Comparison of ENCODE assay signal across 17 cellular contexts in genomic region chr6:13431059-13431656, GRCh38. TPM values are rescaled to one million over a fixed set of nuclear protein-coding genes. Genes with fewer than 3 reads are reported as not detected.
DNase-seq lines count a peak whose midpoint lies in the region; FAIRE-seq and TF ChIP-seq lines count a peak whose summit lies in the region.
"Had no signal": no experiment of that assay in that cellular context is flagged by ENCODE, and none has a peak within 500 bp of the region (broad histone marks: within the 10 kb centered on the region; RNA-seq: fewer than 3 reads in every experiment).

No MANE protein-coding gene starts in this region.

- H3K79me2 ChIP-seq in Loucy (ENCODE audit: insufficient read depth, low read length): peaks cover 46% of the 10 kb centered on the region; the same call in 1 of the 2 replicates

- no peak for TF ChIP-seq CTCF in GM12865 (IDR thresholded peaks at IDR 0.05; ENCODE audit: insufficient read depth, low read depth, low read length, missing control alignments)
- TF ChIP-seq CTCF in Loucy (conservative IDR thresholded peaks at IDR 0.05; ENCODE audit: low read length): no peak
- TF ChIP-seq CTCF in dorsolateral prefrontal cortex (IDR thresholded peaks at IDR 0.05 in 54 of 56, conservative IDR thresholded peaks at IDR 0.05 in 2 of 56; ENCODE audit: low read depth in 1 of 56, partially characterized antibody in 56 of 56): no peak

- peaks cover 9% of the 10 kb centered on the region; the same call in 1 of the 2 replicates for H3K9me3 ChIP-seq in Loucy (ENCODE audit: insufficient read depth, low read depth, low read length)
- H3K9me3 ChIP-seq: esophagus muscularis mucosa, sigmoid colon, SK-N-SH, vagina had no signal

- no peaks in the 10 kb centered on the region for H3K27me3 ChIP-seq in Loucy (ENCODE audit: insufficient read depth, low read length, poor library complexity, severe bottlenecking)
- no peaks in the 10 kb centered on the region for H3K27me3 ChIP-seq in dorsolateral prefrontal cortex
- H3K27me3 ChIP-seq: esophagus muscularis mucosa, sigmoid colon, vagina had no signal

- DNase-seq in GM12865 (ENCODE audit: low read depth) (peak; percentile 75), dorsolateral prefrontal cortex (no peak), Kasumi-1 (lab: John Stamatoyannopoulos, UW) (no peak), cerebellar cortex (ENCODE audit: low spot score) (no peak), frontal cortex (ENCODE audit: low spot score in 2 of 2) (no peak)
- DNase-seq: amniotic stem cell, DMS79 treated with DMSO at 0.1 percent for 48 hours, H9, left ventricle myocardium superior, NCI-H226, sigmoid colon, SK-N-SH had no signal

- no peak overlapping the region for H3K9ac ChIP-seq in Loucy (ENCODE audit: low read depth, low read length, poor library complexity, severe bottlenecking)
- H3K9ac ChIP-seq: BLaER1 treated with 17β-estradiol and CSF1 and Interleukin-3, amounts not matched to agents 10 nM and 100 nM; SK-N-SH had no signal

- in situ Hi-C loops in GM18951 (cut with MboI; ENCODE audit: low sequenced_read_pairs, unreplicated experiment): no loop called here

- no peaks in the 10 kb centered on the region for H3K9me2 ChIP-seq in Loucy (replicated peaks; ENCODE audit: low read depth, low read length)
- H3K9me2 ChIP-seq: SK-N-SH had no signal

- TF ChIP-seq POLR2A in GM18951 (IDR thresholded peaks at IDR 0.05; ENCODE audit: extremely low read depth, insufficient read depth, insufficient read length): peak; percentile 18

- no peaks in the 10 kb centered on the region; the same call in 1 of the 2 replicates for H3F3A ChIP-seq in Loucy (ENCODE audit: low read depth)

- intact Hi-C loops in dorsolateral prefrontal cortex (cut with DNase I): no loop called here

- H2AFZ ChIP-seq in Loucy (ENCODE audit: low read length): no peak overlapping the region

- 0 out of 2 replicates have a peak, but pooled peaks cover 3% of the 10 kb centered on the region for H3K36me3 ChIP-seq in Loucy (ENCODE audit: insufficient read depth, low read length)
- H3K36me3 ChIP-seq: BLaER1 treated with 17β-estradiol and CSF1 and Interleukin-3, amounts not matched to agents 10 nM and 100 nM; esophagus muscularis mucosa; sigmoid colon; vagina had no signal

- peak overlapping the region; percentile 62 for H3K4me2 ChIP-seq in Loucy (ENCODE audit: low read depth, low read length, poor library complexity, severe bottlenecking)
- H3K4me2 ChIP-seq: BLaER1 treated with 17β-estradiol and CSF1 and Interleukin-3, amounts not matched to agents 10 nM and 100 nM; SK-N-SH had no signal

- H3K4me3 ChIP-seq in GM12865 (ENCODE audit: low read depth, low read length) (peak overlapping the region; percentile 54), Loucy (ENCODE audit: low read length, poor library complexity, severe bottlenecking) (no peak overlapping the region), dorsolateral prefrontal cortex (peak overlapping the region in 9 of 59 donors; percentile 1 to 32 (median 10))
- H3K4me3 ChIP-seq: BLaER1 treated with 17β-estradiol and CSF1 and Interleukin-3, amounts not matched to agents 10 nM and 100 nM; esophagus muscularis mucosa; sigmoid colon; vagina had no signal

- H4K20me1 ChIP-seq in Loucy (ENCODE audit: insufficient read depth, low read length, poor library complexity, severe bottlenecking): no peaks in the 10 kb centered on the region

- H3K4me1 ChIP-seq in Loucy (ENCODE audit: insufficient read depth, low read length, poor library complexity, severe bottlenecking): peaks cover 57% of the 10 kb centered on the region

- peak overlapping the region in 46 of 59 donors; percentile 1 to 82 (median 47) for H3K27ac ChIP-seq in dorsolateral prefrontal cortex
- H3K27ac ChIP-seq: BLaER1 treated with 17β-estradiol and CSF1 and Interleukin-3, amounts not matched to agents 10 nM and 100 nM; esophagus muscularis mucosa; vagina had no signal

- FAIRE-seq in frontal cortex (lab: Jason Lieb, UNC): no peak

RNA-seq across cellular contexts. Expression of gene GFOD1, which starts 56.2 kb away (rescaled TPM):
- 100 to 1,000 TPM in 61 of 120 experiments, 10 to 100 TPM in 59; 36.8 to 141 (median 101) TPM for total RNA-seq in dorsolateral prefrontal cortex
- 32.2 TPM for total RNA-seq in frontal cortex
